ENCODE assay signal across 14 cellular contexts in genomic region chr10:1130226-1130625, GRCh38.
DNase-seq lines count a peak whose midpoint lies in the region; TF ChIP-seq lines count a peak whose summit lies in the region.
"Had no signal": no experiment of that assay in that cellular context is flagged by ENCODE, and none has a peak within 500 bp of the region (broad histone marks: within the 10 kb centered on the region; RNA-seq: fewer than 3 reads in every experiment).

No MANE protein-coding gene starts in this region.

- H3K9ac ChIP-seq in Karpas-422 (ENCODE audit: low read length), result no peak overlapping the region

- H3K36me3 ChIP-seq in HEK293 (ENCODE audit: control insufficient read depth in 2 of 2, insufficient read depth in 1 of 2, low read length in 2 of 2) (peaks cover 0 to 51% of the 10 kb centered on the region in 2 experiments; a peak in 1 of 3 replicates), sigmoid colon (peaks cover 12 to 73% (median 29%) of the 10 kb centered on the region in 4 donors), Karpas-422 (ENCODE audit: insufficient read depth, low read length) (peaks cover 11% of the 10 kb centered on the region; the same call in 1 of the 2 replicates)

- H3K4me3 ChIP-seq in HEK293 (ENCODE audit: low read depth, low read length) (no peak overlapping the region), sigmoid colon (no peak overlapping the region), Karpas-422 (ENCODE audit: low read length) (no peak overlapping the region)
- H3K4me3 ChIP-seq: GM23338 had no signal

- no peaks in the 10 kb centered on the region for H3K9me3 ChIP-seq in HEK293 (ENCODE audit: control insufficient read depth, insufficient read depth, low read depth, low read length)
- no peaks in the 10 kb centered on the region for H3K9me3 ChIP-seq in sigmoid colon
- H3K9me3 ChIP-seq in Karpas-422 (ENCODE audit: low read length), result no peaks in the 10 kb centered on the region
- H3K9me3 ChIP-seq: BE2C had no signal

- H3K4me1 ChIP-seq in HEK293 (ENCODE audit: control insufficient read depth, insufficient read depth, low read length) (no peaks in the 10 kb centered on the region), sigmoid colon (peaks cover 0 to 7% (median 0%) of the 10 kb centered on the region in 4 donors), Karpas-422 (ENCODE audit: low read length) (no peaks in the 10 kb centered on the region)
- H3K4me1 ChIP-seq: BE2C had no signal

- no peaks in the 10 kb centered on the region for H3K27me3 ChIP-seq in sigmoid colon
- H3K27me3 ChIP-seq in Karpas-422 (ENCODE audit: low read length), result no peaks in the 10 kb centered on the region
- H3K27me3 ChIP-seq: BE2C had no signal

- no peak overlapping the region for H3K4me2 ChIP-seq in Karpas-422 (ENCODE audit: low read depth, low read length, poor library complexity, severe bottlenecking)
- H3K4me2 ChIP-seq: GM23338 had no signal

- no peaks in the 10 kb centered on the region for H3K9me2 ChIP-seq in Karpas-422 (replicated peaks; ENCODE audit: insufficient read depth, low read length)

- H4K20me1 ChIP-seq in Karpas-422 (ENCODE audit: insufficient read depth, low read depth, low read length), result 0 out of 2 replicates have a peak, but pooled peaks cover 6% of the 10 kb centered on the region

- DNase-seq in activated CD8-positive, alpha-beta memory T cell treated with anti-CD3 and anti-CD28 coated beads, Interleukin-2, amount 50 U/mL, for 48 hours, result peak; percentile 42
- no peak for DNase-seq in activated CD8-positive, alpha-beta memory T cell treated with anti-CD3 and anti-CD28 coated beads, Interleukin-2, amount 50 U/mL, for 4 hours
- peak; percentile 17 for DNase-seq in stimulated activated CD8-positive, alpha-beta memory T cell treated with anti-CD3 and anti-CD28 coated beads, Interleukin-4, amount 100 ng/mL, for 48 hours
- DNase-seq in sigmoid colon, result no peak
- DNase-seq in Karpas-422, result no peak
- DNase-seq: ACHN; BE2C; C1 segment of cervical spinal cord; CD4-positive, CD25-positive, alpha-beta regulatory T cell; CD8-positive, alpha-beta memory T cell; COR-L47; GDM1 had no signal

- no peak for TF ChIP-seq CTCF in HEK293 (tag by site-specific recombination; IDR thresholded peaks at IDR 0.05)
- no peak for TF ChIP-seq CTCF in sigmoid colon (IDR thresholded peaks at IDR 0.05)

- no peak overlapping the region for H2AFZ ChIP-seq in Karpas-422 (ENCODE audit: low read length)
- H2AFZ ChIP-seq: GM23338 had no signal

- intact Hi-C loops in sigmoid colon (cut with DNase I), result no loop called here

- POLR2A ChIA-PET in HEK293 (lab: Yijun Ruan, JAX), result no interaction called here

- no peak for TF ChIP-seq EP300 in sigmoid colon (IDR thresholded peaks at IDR 0.05)

- CTCF ChIA-PET in HEK293 (lab: Yijun Ruan, JAX), result no interaction called here

- no peaks in the 10 kb centered on the region for H3K79me2 ChIP-seq in Karpas-422 (ENCODE audit: low read length)

- no peak overlapping the region for H3K27ac ChIP-seq in HEK293 (ENCODE audit: extremely low read depth, low read depth, low read length)
- H3K27ac ChIP-seq in sigmoid colon, result no peak overlapping the region
- no peak overlapping the region for H3K27ac ChIP-seq in Karpas-422 (ENCODE audit: low read length)

- WGBS in sigmoid colon, 2 donors, result 96 to 97% methylated on average over 10 of the region's 10 CpGs

- TF ChIP-seq POLR2A in sigmoid colon (IDR thresholded peaks at IDR 0.05), result no peak

TF ChIP-seq in HEK293, 187 proteins besides CTCF, POLR2A, EP300 and RAD21:
- TF ChIP-seq ZNF558 (tag by site-specific recombination; IDR thresholded peaks at IDR 0.05), result peak; percentile 38; the same call in 1 of the 2 replicates
- no peak for TF ChIP-seq ZNF548 (tag by site-specific recombination; IDR thresholded peaks at IDR 0.05)

Comparison
In these comparisons a context has a peak if more than half of its experiments do, and no peak if none do; other contexts are left out.
1. DNase-seq: peak in activated CD8-positive, alpha-beta memory T cell treated with anti-CD3 and anti-CD28 coated beads, Interleukin-2, amount 50 U/mL, for 48 hours (single experiment) and stimulated activated CD8-positive, alpha-beta memory T cell treated with anti-CD3 and anti-CD28 coated beads, Interleukin-4, amount 100 ng/mL, for 48 hours (single experiment); none in activated CD8-positive, alpha-beta memory T cell treated with anti-CD3 and anti-CD28 coated beads, Interleukin-2, amount 50 U/mL, for 4 hours (single experiment), sigmoid colon (single experiment) and Karpas-422 (single experiment).